ENCODE assay signal across 8 cellular contexts in the genomic region with DNA sequence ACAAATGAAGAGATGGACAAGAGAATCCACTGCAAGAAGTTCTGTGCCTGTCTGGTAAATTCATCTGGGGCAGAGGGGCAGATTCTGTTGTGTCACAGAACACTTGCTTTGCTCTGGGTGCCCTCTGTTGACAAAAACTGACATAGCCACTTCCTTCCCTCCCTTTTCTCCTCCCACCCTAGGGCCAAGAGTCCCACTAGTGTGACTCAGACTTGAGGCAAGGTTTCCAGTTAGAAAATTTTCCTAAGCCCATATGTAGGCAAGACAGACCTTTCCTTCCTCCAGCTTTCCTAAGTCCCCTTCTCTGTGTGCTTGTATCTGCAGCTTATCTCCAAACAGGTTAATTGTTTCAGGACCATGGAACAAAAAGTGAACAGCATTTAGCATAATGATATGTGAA.
DNase-seq lines count a peak whose midpoint lies in the region; ATAC-seq and TF ChIP-seq lines count a peak whose summit lies in the region.

No MANE protein-coding gene starts in this region.

- peaks cover 4% of the 10 kb centered on the region for H3K27me3 Mint-ChIP-seq in activated T-cell treated with anti-CD3 and anti-CD28 coated beads, Interleukin-2, amount 50 U/mL, for 4 hours (ENCODE audit: low read depth)

- H3K9ac ChIP-seq in parathyroid adenoma: no peak overlapping the region

- TF ChIP-seq CTCF in BJ (IDR thresholded peaks at IDR 0.05; ENCODE audit: insufficient read depth, low read depth, low read length) (peak; percentile 70), GM20000 (IDR thresholded peaks at IDR 0.05; ENCODE audit: extremely low read depth, missing control alignments) (peak; percentile 38), parathyroid adenoma (IDR thresholded peaks at IDR 0.05) (peak; percentile 48)

- no peaks in the 10 kb centered on the region for H3K9me3 ChIP-seq in parathyroid adenoma (ENCODE audit: control insufficient read depth, low read length)

- no peak overlapping the region for H3K4me2 ChIP-seq in parathyroid adenoma (ENCODE audit: low read length)

- no peak overlapping the region for H3K4me3 ChIP-seq in BJ (ENCODE audit: low read depth, low read length)
- no peak overlapping the region for H3K4me3 ChIP-seq in parathyroid adenoma (ENCODE audit: low read depth, low read length)

- POLR2A ChIA-PET in BJ (lab: Charles Lee): interaction anchor here (0.6 kb wide), 1 partner anchor 107 kb away, joined by 14 read pairs; the partner anchor contains the start of gene RBFOX2

- H3K36me3 ChIP-seq in BJ (ENCODE audit: control insufficient read depth, insufficient read depth, low read length) (no peaks in the 10 kb centered on the region), parathyroid adenoma (ENCODE audit: control insufficient read depth, insufficient read depth, low read length) (no peaks in the 10 kb centered on the region)

- peaks cover 50% of the 10 kb centered on the region for H3K79me2 ChIP-seq in parathyroid adenoma

- H3K27me3 ChIP-seq in BJ (ENCODE audit: control insufficient read depth, insufficient read depth, low read length): no peaks in the 10 kb centered on the region
- no peaks in the 10 kb centered on the region for H3K27me3 ChIP-seq in parathyroid adenoma (ENCODE audit: control insufficient read depth, insufficient read depth, low read length)

- H3K27ac ChIP-seq in parathyroid adenoma: no peak overlapping the region

- peaks cover 4% of the 10 kb centered on the region for H3K4me1 Mint-ChIP-seq in activated T-cell treated with anti-CD3 and anti-CD28 coated beads, Interleukin-2, amount 50 U/mL, for 4 hours (ENCODE audit: low read depth)

- no peak overlapping the region for H3K4me3 Mint-ChIP-seq in activated T-cell treated with anti-CD3 and anti-CD28 coated beads, Interleukin-2, amount 50 U/mL, for 4 hours

- peak; percentile 63 for DNase-seq in BJ (ENCODE audit: low read depth)
- peak; percentile 34 for DNase-seq in GM20000 (ENCODE audit: low spot score)
- DNase-seq in NCI-H524 (lab: John Stamatoyannopoulos, UW): peak; percentile 45 to 78
- DNase-seq in activated T-cell treated with anti-CD3 and anti-CD28 coated beads, Interleukin-2, amount 50 U/mL, for 4 hours: peak; percentile 16
- peak; percentile 13 for DNase-seq in germinal center (ENCODE audit: low spot score)

- peak; percentile 43 to 63 for ATAC-seq in activated T-cell treated with anti-CD3 and anti-CD28 coated beads, Interleukin-2, amount 50 U/mL, for 4 hours
- ATAC-seq in GM19035 (IDR thresholded peaks at IDR 0.05; ENCODE audit: unreplicated experiment) (no peak), HG03460 (IDR thresholded peaks at IDR 0.05; ENCODE audit: unreplicated experiment) (no peak)

- CTCF ChIA-PET in BJ (lab: Yijun Ruan, JAX): interaction anchor here (0.9 to 4.1 kb wide), 16 partner anchors 9 to 301 kb away, joined by 3 to 36 read pairs (median 4); no protein-coding TSS in a partner anchor

- H3K4me1 ChIP-seq in parathyroid adenoma: peaks cover 10% of the 10 kb centered on the region

- no peaks in the 10 kb centered on the region for H3K36me3 Mint-ChIP-seq in activated T-cell treated with anti-CD3 and anti-CD28 coated beads, Interleukin-2, amount 50 U/mL, for 4 hours (ENCODE audit: insufficient read depth)

- H2AFZ ChIP-seq in parathyroid adenoma: no peak overlapping the region

- no peaks in the 10 kb centered on the region for H3K9me3 Mint-ChIP-seq in activated T-cell treated with anti-CD3 and anti-CD28 coated beads, Interleukin-2, amount 50 U/mL, for 4 hours

Comparison
In these comparisons a context has a peak if more than half of its experiments do, and no peak if none do; other contexts are left out.
1. DNase-seq: peak in every context shown above with its lines; median percentile 63 in BJ; 62 in NCI-H524; 34 in GM20000; 16 in activated T-cell treated with anti-CD3 and anti-CD28 coated beads, Interleukin-2, amount 50 U/mL, for 4 hours; 13 in germinal center.
2. ATAC-seq: peak in activated T-cell treated with anti-CD3 and anti-CD28 coated beads, Interleukin-2, amount 50 U/mL, for 4 hours (2 of 2); none in GM19035 (single experiment) and HG03460 (single experiment).
3. Peak in every context shown above with its lines, with median percentiles within 50 percentile points of each other: CTCF ChIP-seq.